ENCODE assay signal across 9 cellular contexts in the genomic region with DNA sequence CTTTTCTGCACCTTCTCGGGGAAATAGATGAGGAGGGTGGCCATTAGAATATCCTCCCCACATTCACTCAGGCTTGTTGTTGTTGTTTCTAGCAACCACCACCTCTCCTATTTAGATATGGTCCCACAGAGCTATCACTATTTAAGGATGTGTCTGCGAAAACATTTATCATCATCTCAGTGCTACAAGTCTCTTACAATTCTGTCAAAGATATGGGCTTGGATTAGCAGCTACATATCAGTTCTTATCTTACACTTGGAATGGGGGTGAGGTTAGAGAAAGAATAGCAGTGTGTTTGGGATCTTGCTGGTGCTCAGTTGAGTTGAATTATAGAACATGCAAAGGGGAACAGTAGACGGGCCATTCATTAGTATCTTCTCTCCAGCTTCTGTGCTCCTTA.
"Had no signal": no experiment of that assay in that cellular context is flagged by ENCODE, and none has a peak within 500 bp of the region (broad histone marks: within the 10 kb centered on the region; RNA-seq: fewer than 3 reads in every experiment).

No MANE protein-coding gene starts in this region.

- H3K27ac ChIP-seq: GM23248, HL-60 had no signal

- H3K4me3 ChIP-seq: GM23248, HAP-1 had no signal

- DNase-seq: GM23248, GOT3, H7, HFFc6 had no signal

- H3K9ac ChIP-seq: GM23248 had no signal

- H3K27me3 Mint-ChIP-seq: IgD-negative memory B cell had no signal

- H3K9me3 Mint-ChIP-seq: HFFc6, IgD-negative memory B cell had no signal

- H3K27ac Mint-ChIP-seq: HFFc6, IgD-negative memory B cell had no signal

- ATAC-seq: HCT116, HepG2 had no signal

- H3K36me3 Mint-ChIP-seq: IgD-negative memory B cell had no signal

- H3K9me3 ChIP-seq: HAP-1 had no signal

- H3K4me3 Mint-ChIP-seq: HFFc6, IgD-negative memory B cell had no signal

- H3K36me3 ChIP-seq: HAP-1 had no signal
